ENCODE assay signal across 9 cellular contexts in the genomic region with DNA sequence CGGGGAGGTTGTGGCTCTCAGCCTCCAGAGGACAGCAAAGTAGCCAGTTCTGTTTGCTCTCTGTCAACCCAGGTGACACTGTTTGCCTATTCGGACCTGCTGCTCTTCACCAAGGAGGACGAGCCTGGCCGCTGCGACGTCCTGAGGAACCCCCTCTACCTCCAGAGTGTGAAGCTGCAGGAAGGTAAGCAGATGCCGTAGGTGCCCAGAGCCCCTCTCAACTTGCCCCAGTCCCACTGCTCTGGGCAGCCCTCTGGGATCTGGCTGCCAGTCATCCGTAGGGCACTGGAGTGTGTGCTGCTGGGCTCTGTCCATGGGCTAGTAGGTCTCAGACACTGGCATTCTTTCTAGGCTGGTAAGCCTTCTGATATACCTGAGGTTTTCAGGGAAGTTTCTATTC. TPM values are rescaled to one million over a fixed set of nuclear protein-coding genes. Genes with fewer than 3 reads are reported as not detected.
DNase-seq lines count a peak whose midpoint lies in the region; ATAC-seq and TF ChIP-seq lines count a peak whose summit lies in the region.
"Had no signal": no experiment of that assay in that cellular context is flagged by ENCODE, and none has a peak within 500 bp of the region (broad histone marks: within the 10 kb centered on the region; RNA-seq: fewer than 3 reads in every experiment).

No MANE protein-coding gene starts in this region.

- peak; percentile 1 for ATAC-seq in Right ventricle myocardium superior (ENCODE audit: poor library complexity)
- ATAC-seq in left cardiac atrium: no peak
- ATAC-seq in lung (ENCODE audit: insufficient read depth, low FRiP score): no peak
- ATAC-seq in GM19467 (IDR thresholded peaks at IDR 0.05; ENCODE audit: unreplicated experiment): no peak
- ATAC-seq: PC-3 had no signal

- H3K27ac ChIP-seq in VCaP (peak overlapping the region; percentile 0; the same call in 1 of the 2 replicates), lung (ENCODE audit: low read depth in 1 of 2, low read length in 1 of 2) (peak overlapping the region; percentile 38 to 61)

- H3K27me3 ChIP-seq in lung (ENCODE audit: control insufficient read depth, insufficient read depth): no peaks in the 10 kb centered on the region

- H3K9me3 ChIP-seq in lung (ENCODE audit: control insufficient read depth in 2 of 2, insufficient read depth in 1 of 2, low read length in 1 of 2): no peaks in the 10 kb centered on the region

- H3K4me3 ChIP-seq in lung: no peak overlapping the region

- peaks cover 3 to 15% of the 10 kb centered on the region in 2 donors for H3K36me3 ChIP-seq in lung (ENCODE audit: control insufficient read depth in 2 of 2, insufficient read depth in 2 of 2, low read length in 2 of 2)

- H3K4me1 ChIP-seq in lung (ENCODE audit: control insufficient read depth in 2 of 2, insufficient read depth in 2 of 2, low read length in 2 of 2): peaks cover 3 to 40% of the 10 kb centered on the region in 2 donors

- DNase-seq in Right ventricle myocardium superior: no peak
- DNase-seq in left cardiac atrium: no peak
- no peak for DNase-seq in lung (ENCODE audit: low spot score)
- DNase-seq in NCI-H82 treated with DMSO at 0.1 percent for 48 hours (lab: John Stamatoyannopoulos, UW; ENCODE audit: unreplicated experiment): no peak
- DNase-seq in NCI-H446 treated with DMSO at 0.1 percent for 48 hours (lab: John Stamatoyannopoulos, UW): no peak
- DNase-seq in NCI-H526 (lab: John Stamatoyannopoulos, UW): no peak
- DNase-seq: PC-3 had no signal

- 86 to 87% methylated on average over 8 of the region's 8 CpGs for WGBS in lung, 2 donors

- intact Hi-C loops in Right ventricle myocardium superior (cut with DNase I): no loop called here
- intact Hi-C loops in left cardiac atrium (cut with DNase I): no loop called here

- TF ChIP-seq CTCF in VCaP (conservative IDR thresholded peaks at IDR 0.05) (no peak), lung (IDR thresholded peaks at IDR 0.05; ENCODE audit: control extremely low read depth, extremely low read depth) (no peak)

RNA-seq across cellular contexts. Expression of a gene that starts 59.3 kb away (rescaled TPM):
- total RNA-seq in Right ventricle myocardium superior (138 TPM), left cardiac atrium (100 to 1,000 TPM; 124 to 131 TPM), lung (10 to 100 TPM; 79.0 to 91.8 TPM)
- 10 to 100 TPM; 43.0 to 68.8 TPM for polyA plus RNA-seq in lung
